Comparison of ENCODE assay signal across 8 cellular contexts in genomic region chr5:34245032-34245394, GRCh38.
A peak's percentile ranks its signal among the peaks of the same experiment; 100 is the strongest.
DNase-seq lines count a peak whose midpoint lies in the region; ATAC-seq and TF ChIP-seq lines count a peak whose summit lies in the region.
"Not testable (repeated sequence)": the region's sequence is repeated elsewhere in the genome, so short reads cannot be mapped to it uniquely, and the experiment has no call there.

No MANE protein-coding gene starts in this region.

- H3K4me3 Mint-ChIP-seq in T-cell (peak overlapping the region in 1 of 3 donors; percentile 84), naive B cell (peak overlapping the region in 3 of 8 donors; percentile 63 to 90 (median 80))
- not testable (repeated sequence) for H3K4me3 Mint-ChIP-seq in activated naive CD8-positive, alpha-beta T cell treated with anti-CD3 and anti-CD28 coated beads, Interleukin-2, amount 50 U/mL, for 24 hours

- not testable (repeated sequence) for H3K9me3 ChIP-seq in DND-41 (ENCODE audit: insufficient read depth, low read length, severe bottlenecking); stomach

- not testable (repeated sequence) for H3K36me3 ChIP-seq in DND-41 (ENCODE audit: insufficient read depth, low read length); stomach

- not testable (repeated sequence) for H3K4me2 ChIP-seq in DND-41 (ENCODE audit: insufficient read depth, low read length)

- H3K27ac ChIP-seq in DND-41 (ENCODE audit: low read length); foreskin keratinocyte: not testable (repeated sequence)
- H3K27ac ChIP-seq in stomach = peak overlapping the region; percentile 83 to 93 (median 92)

- H3K9ac ChIP-seq in DND-41 (ENCODE audit: low read depth, low read length) = not testable (repeated sequence)

- intact Hi-C loops in stomach (cut with DNase I; ENCODE audit: low total_unique reads) = not testable (repeated sequence)

- H3K79me2 ChIP-seq in DND-41 (ENCODE audit: insufficient read depth, low read length) = peaks cover 17% of the 10 kb centered on the region

- ATAC-seq in DND-41 (ENCODE audit: insufficient read depth, low read depth) = peak; percentile 97
- ATAC-seq in GM21576 (IDR thresholded peaks at IDR 0.05; ENCODE audit: unreplicated experiment) = peak; percentile 50
- ATAC-seq in HG03442 (IDR thresholded peaks at IDR 0.05; ENCODE audit: unreplicated experiment) = peak; percentile 91
- peak; percentile 92 to 97 (median 96) for ATAC-seq in T-cell (replicated peaks in 1 of 4)
- peak; percentile 98 for ATAC-seq in activated naive CD8-positive, alpha-beta T cell treated with anti-CD3 and anti-CD28 coated beads, Interleukin-2, amount 50 U/mL, for 24 hours
- peak; percentile 82 for ATAC-seq in foreskin keratinocyte
- ATAC-seq in naive B cell (ENCODE audit: low read depth in 2 of 2) = peak; percentile 87 to 88

- not testable (repeated sequence) for H3K9me3 Mint-ChIP-seq in T-cell; activated naive CD8-positive, alpha-beta T cell treated with anti-CD3 and anti-CD28 coated beads, Interleukin-2, amount 50 U/mL, for 24 hours; naive B cell

- TF ChIP-seq EP300 in stomach (IDR thresholded peaks at IDR 0.05) = not testable (repeated sequence)

- not testable (repeated sequence) for TF ChIP-seq CTCF in DND-41 (IDR thresholded peaks at IDR 0.05; ENCODE audit: borderline replicate concordance, extremely low read depth, low read length, poor library complexity, severe bottlenecking); foreskin keratinocyte (conservative IDR thresholded peaks at IDR 0.05); stomach (IDR thresholded peaks at IDR 0.05)

- WGBS in stomach, 5 donors = 17% methylated on average over 13 of the region's 31 CpGs; no CpG with 5 or more reads in 4 of the 5 donors

- CTCF ChIA-PET in T-cell (lab: Charles Lee) = not testable (repeated sequence)

- H3K36me3 Mint-ChIP-seq in T-cell; activated naive CD8-positive, alpha-beta T cell treated with anti-CD3 and anti-CD28 coated beads, Interleukin-2, amount 50 U/mL, for 24 hours (ENCODE audit: low read depth); naive B cell: not testable (repeated sequence)

- H3K27ac Mint-ChIP-seq in T-cell = peak overlapping the region in 1 of 2 donors; percentile 91
- H3K27ac Mint-ChIP-seq in activated naive CD8-positive, alpha-beta T cell treated with anti-CD3 and anti-CD28 coated beads, Interleukin-2, amount 50 U/mL, for 24 hours = not testable (repeated sequence)
- H3K27ac Mint-ChIP-seq in naive B cell = peak overlapping the region in 3 of 6 donors; percentile 58 to 90 (median 75)

- not testable (repeated sequence) for DNase-seq in DND-41; activated naive CD8-positive, alpha-beta T cell treated with anti-CD3 and anti-CD28 coated beads, Interleukin-2, amount 50 U/mL, for 24 hours; foreskin keratinocyte; naive B cell; stomach
- peak in 10 of 34 experiments; percentile 10 to 55 (median 33) for DNase-seq in T-cell

- not testable (repeated sequence) for H3K27me3 ChIP-seq in DND-41 (ENCODE audit: insufficient read depth, low read length, poor library complexity); foreskin keratinocyte; stomach

- not testable (repeated sequence) for H3K4me1 ChIP-seq in DND-41 (ENCODE audit: insufficient read depth, low read length); foreskin keratinocyte
- H3K4me1 ChIP-seq in stomach = peaks cover 0 to 14% (median 0%) of the 10 kb centered on the region in 4 donors

- not testable (repeated sequence) for H3K27me3 Mint-ChIP-seq in T-cell; activated naive CD8-positive, alpha-beta T cell treated with anti-CD3 and anti-CD28 coated beads, Interleukin-2, amount 50 U/mL, for 24 hours; naive B cell

- H3K4me3 ChIP-seq in DND-41 (ENCODE audit: low read depth in 1 of 2, low read length in 2 of 2) = not testable (repeated sequence)
- peak overlapping the region; percentile 50 to 60 (median 53) for H3K4me3 ChIP-seq in stomach

- H4K20me1 ChIP-seq in DND-41 (ENCODE audit: insufficient read depth, low read length) = not testable (repeated sequence)

- H3K4me1 Mint-ChIP-seq in T-cell (peaks cover 20 to 26% (median 24%) of the 10 kb centered on the region in 3 donors), naive B cell (peaks cover 0 to 22% (median 3%) of the 10 kb centered on the region in 3 donors)
- peaks cover 12% of the 10 kb centered on the region for H3K4me1 Mint-ChIP-seq in activated naive CD8-positive, alpha-beta T cell treated with anti-CD3 and anti-CD28 coated beads, Interleukin-2, amount 50 U/mL, for 24 hours

- not testable (repeated sequence) for TF ChIP-seq POLR2A in stomach (IDR thresholded peaks at IDR 0.05)

- POLR2A ChIA-PET in T-cell (lab: Charles Lee) = not testable (repeated sequence)

- H2AFZ ChIP-seq in DND-41 (ENCODE audit: low read depth, low read length) = not testable (repeated sequence)
